Comparison of ENCODE assay signal across 1 cellular context in the genomic region with DNA sequence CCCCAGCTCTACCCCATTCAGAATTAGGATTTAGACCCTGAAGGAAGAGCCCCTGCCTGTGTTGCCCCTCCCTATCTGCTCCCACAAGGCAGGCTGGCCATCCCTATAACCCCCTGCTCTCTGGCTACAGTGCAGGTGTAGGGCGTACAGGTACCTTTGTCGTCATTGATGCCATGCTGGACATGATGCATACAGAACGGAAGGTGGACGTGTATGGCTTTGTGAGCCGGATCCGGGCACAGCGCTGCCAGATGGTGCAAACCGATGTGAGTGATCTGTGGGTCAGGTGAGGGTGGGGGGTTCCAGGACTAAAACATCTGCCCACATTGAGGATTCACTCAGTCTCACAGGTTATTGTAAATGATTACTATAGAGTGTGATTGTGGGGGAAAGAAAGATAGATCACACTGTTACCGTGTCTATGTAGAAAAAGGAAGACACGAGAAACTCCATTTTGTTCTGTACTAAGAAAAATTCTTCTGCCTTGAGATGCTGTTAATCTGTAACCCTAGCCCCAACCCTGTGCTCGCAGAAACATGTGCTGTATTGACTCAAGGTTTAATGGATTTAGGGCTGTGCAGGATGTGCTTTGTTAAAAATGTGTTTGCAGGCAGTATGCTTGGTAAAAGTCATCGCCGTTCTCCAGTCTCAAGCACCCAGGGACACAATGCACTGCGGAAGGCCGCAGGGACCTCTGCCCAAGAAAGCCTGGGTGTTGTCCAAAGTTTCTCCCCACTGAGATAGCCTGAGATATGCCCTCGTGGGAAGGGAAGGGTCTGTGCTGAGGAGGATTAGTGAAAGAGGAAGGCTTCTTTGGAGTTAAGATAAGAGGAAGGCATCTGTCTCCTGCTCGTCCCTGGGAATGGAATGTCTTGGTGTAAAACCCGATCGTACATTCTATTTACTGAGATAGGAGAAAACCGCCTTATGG.
TF ChIP-seq lines count a peak whose summit lies in the region.
"Not testable (repeated sequence)": the region's sequence is repeated elsewhere in the genome, so short reads cannot be mapped to it uniquely, and the experiment has no call there.

No MANE protein-coding gene starts in this region.

TF ChIP-seq in HepG2, 621 proteins besides CTCF, POLR2A, EP300 and RAD21 (continued from another document):
- TF ChIP-seq PAXIP1 (CRISPR knock-in tag; conservative IDR thresholded peaks at IDR 0.05) = peak; percentile 58; the same call in 1 of the 2 replicates
- TF ChIP-seq HNF1A (IDR thresholded peaks at IDR 0.05; ENCODE audit: low read depth); SOX13 (IDR thresholded peaks at IDR 0.05); ATF7 (IDR thresholded peaks at IDR 0.05): not testable (repeated sequence)
- peak; percentile 36; the same call in 1 of the 2 replicates for TF ChIP-seq HNF1A (CRISPR knock-in tag; IDR thresholded peaks at IDR 0.05; ENCODE audit: borderline replicate concordance)
- 0 out of 2 replicates have a peak, but pooled peaks have one; percentile 40 for TF ChIP-seq ZNF761 (CRISPR knock-in tag; conservative IDR thresholded peaks at IDR 0.05)
- 0 out of 2 replicates have a peak, but pooled peaks have one; percentile 25 for TF ChIP-seq ZNF138 (CRISPR knock-in tag; IDR thresholded peaks at IDR 0.05; ENCODE audit: low read depth)
- TF ChIP-seq MTA1 (CRISPR knock-in tag; IDR thresholded peaks at IDR 0.05; ENCODE audit: borderline replicate concordance) = peak; percentile 20; the same call in 1 of the 2 replicates
- peak; percentile 71; the same call in 1 of the 2 replicates for TF ChIP-seq HDAC2 (CRISPR knock-in tag; IDR thresholded peaks at IDR 0.05)
- TF ChIP-seq FOXA3 (CRISPR knock-in tag; IDR thresholded peaks at IDR 0.05) = peak; percentile 66; the same call in 1 of the 2 replicates
- TF ChIP-seq SOX13 (CRISPR knock-in tag; conservative IDR thresholded peaks at IDR 0.05 in 1 of 2, IDR thresholded peaks at IDR 0.05 in 1 of 2) = peak in 1 of 2 experiments; percentile 48; a peak in 1 of 4 replicates
- 0 out of 2 replicates have a peak, but pooled peaks have one; percentile 53 for TF ChIP-seq ZNF383 (CRISPR knock-in tag; IDR thresholded peaks at IDR 0.05; ENCODE audit: borderline replicate concordance)
- TF ChIP-seq MED1 (CRISPR knock-in tag; IDR thresholded peaks at IDR 0.05) = peak; percentile 19; the same call in 1 of the 2 replicates
- peak; percentile 25; the same call in 1 of the 2 replicates for TF ChIP-seq MYC (CRISPR knock-in tag; IDR thresholded peaks at IDR 0.05; ENCODE audit: borderline replicate concordance)
- 0 out of 2 replicates have a peak, but pooled peaks have one; percentile 16 for TF ChIP-seq GATAD2A (CRISPR knock-in tag; IDR thresholded peaks at IDR 0.05)
- TF ChIP-seq TEAD3 (CRISPR knock-in tag; optimal IDR thresholded peaks at IDR 0.05; ENCODE audit: borderline replicate concordance) = peak; percentile 41
- peak; percentile 26; the same call in 1 of the 2 replicates for TF ChIP-seq ZNF318 (CRISPR knock-in tag; IDR thresholded peaks at IDR 0.05)
- TF ChIP-seq ZSCAN29 (CRISPR knock-in tag; conservative IDR thresholded peaks at IDR 0.05) = 0 out of 2 replicates have a peak, but pooled peaks have one; percentile 39
- TF ChIP-seq ZNF879 (CRISPR knock-in tag; IDR thresholded peaks at IDR 0.05) = 0 out of 2 replicates have a peak, but pooled peaks have one; percentile 48
- 0 out of 2 replicates have a peak, but pooled peaks have one; percentile 49 for TF ChIP-seq ZNF891 (CRISPR knock-in tag; IDR thresholded peaks at IDR 0.05)
- TF ChIP-seq ETV5 (CRISPR knock-in tag; IDR thresholded peaks at IDR 0.05; ENCODE audit: borderline replicate concordance) = 0 out of 2 replicates have a peak, but pooled peaks have one; percentile 17
- 0 out of 2 replicates have a peak, but pooled peaks have one; percentile 41 for TF ChIP-seq ATF7 (CRISPR knock-in tag; IDR thresholded peaks at IDR 0.05)
- TF ChIP-seq ZNF251 (CRISPR knock-in tag; IDR thresholded peaks at IDR 0.05) = peak; percentile 83; the same call in 1 of the 2 replicates
- TF ChIP-seq PITX1 (CRISPR knock-in tag; IDR thresholded peaks at IDR 0.05) = peak; percentile 93
- peak; percentile 37; the same call in 1 of the 2 replicates for TF ChIP-seq ZFX (CRISPR knock-in tag; IDR thresholded peaks at IDR 0.05; ENCODE audit: low read depth)
